Comparison of ENCODE assay signal across 9 cellular contexts in the genomic region with DNA sequence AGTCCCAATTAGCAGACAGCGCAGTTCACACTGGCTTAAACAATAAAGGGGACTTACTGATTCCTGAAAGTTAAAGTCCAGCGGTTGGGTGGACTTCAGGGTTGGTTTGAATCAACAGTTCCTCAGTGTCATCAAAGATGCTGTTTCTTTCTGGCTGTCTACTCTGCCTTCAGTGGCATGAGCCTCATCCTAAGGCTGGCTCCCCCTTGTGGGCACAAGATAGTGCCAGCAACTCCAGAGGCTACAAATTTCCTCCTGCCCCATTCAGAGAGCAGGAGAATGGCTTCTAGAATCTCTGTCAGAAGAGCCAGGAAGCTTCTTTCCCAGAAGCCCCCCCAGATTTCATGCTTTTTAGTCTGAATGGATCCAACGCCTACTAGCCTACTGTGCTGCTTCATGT.
DNase-seq lines count a peak whose midpoint lies in the region; ATAC-seq and TF ChIP-seq lines count a peak whose summit lies in the region.
"Had no signal": no experiment of that assay in that cellular context is flagged by ENCODE, and none has a peak within 500 bp of the region (broad histone marks: within the 10 kb centered on the region; RNA-seq: fewer than 3 reads in every experiment).

No MANE protein-coding gene starts in this region.

- POLR2A ChIA-PET in CD8-positive, alpha-beta memory T cell (lab: Charles Lee), result no interaction called here
- POLR2A ChIA-PET in RWPE1 (lab: Yijun Ruan, JAX; ENCODE audit: low non-redundant PET), result no interaction called here

- H3K4me1 ChIP-seq in CD8-positive, alpha-beta memory T cell (ENCODE audit: insufficient read depth, low read length), result no peaks in the 10 kb centered on the region

- peaks cover 0 to 13% (median 4%) of the 10 kb centered on the region in 3 donors for H3K4me1 Mint-ChIP-seq in CD8-positive, alpha-beta memory T cell
- peaks cover 20% of the 10 kb centered on the region for H3K4me1 Mint-ChIP-seq in activated naive CD8-positive, alpha-beta T cell treated with anti-CD3 and anti-CD28 coated beads for 36 hours

- H3K9me3 ChIP-seq in CD8-positive, alpha-beta memory T cell (ENCODE audit: low read length), result no peaks in the 10 kb centered on the region

- no peaks in the 10 kb centered on the region for H3K36me3 ChIP-seq in CD8-positive, alpha-beta memory T cell (ENCODE audit: insufficient read depth, low read length)

- no peak overlapping the region for H3K4me3 Mint-ChIP-seq in CD8-positive, alpha-beta memory T cell
- no peak overlapping the region for H3K4me3 Mint-ChIP-seq in activated naive CD8-positive, alpha-beta T cell treated with anti-CD3 and anti-CD28 coated beads for 36 hours
- H3K4me3 Mint-ChIP-seq: IgD-negative memory B cell had no signal

- intact Hi-C loops in left cardiac atrium (cut with DNase I), result loop anchor here (5.0 to 10.0 kb wide), 2 partner anchors 121 to 524 kb away; a partner anchor contains a TSS

- ATAC-seq in left cardiac atrium, result peak; percentile 47 to 70
- no peak for ATAC-seq in HG03432 (IDR thresholded peaks at IDR 0.05; ENCODE audit: unreplicated experiment)

- H3K27ac Mint-ChIP-seq in CD8-positive, alpha-beta memory T cell, result no peak overlapping the region
- no peak overlapping the region for H3K27ac Mint-ChIP-seq in activated naive CD8-positive, alpha-beta T cell treated with anti-CD3 and anti-CD28 coated beads for 36 hours
- H3K27ac Mint-ChIP-seq: IgD-negative memory B cell had no signal

- H3K27me3 Mint-ChIP-seq in CD8-positive, alpha-beta memory T cell, result peaks cover 0 to 4% of the 10 kb centered on the region in 2 donors
- H3K27me3 Mint-ChIP-seq in activated naive CD8-positive, alpha-beta T cell treated with anti-CD3 and anti-CD28 coated beads for 36 hours, result no peaks in the 10 kb centered on the region
- H3K27me3 Mint-ChIP-seq: IgD-negative memory B cell had no signal

- H3K9me3 Mint-ChIP-seq in CD8-positive, alpha-beta memory T cell, result no peaks in the 10 kb centered on the region
- H3K9me3 Mint-ChIP-seq in activated naive CD8-positive, alpha-beta T cell treated with anti-CD3 and anti-CD28 coated beads for 36 hours, result peaks cover 2% of the 10 kb centered on the region
- H3K9me3 Mint-ChIP-seq: IgD-negative memory B cell had no signal

- TF ChIP-seq CTCF in RWPE1 (conservative IDR thresholded peaks at IDR 0.05; ENCODE audit: low read depth), result no peak

- DNase-seq in CD8-positive, alpha-beta memory T cell, result peak; percentile 2 to 59 (median 20)
- peak; percentile 35 for DNase-seq in H4 (ENCODE audit: low spot score)
- peak; percentile 17 for DNase-seq in RWPE1 (ENCODE audit: low spot score)
- DNase-seq in activated naive CD8-positive, alpha-beta T cell treated with anti-CD3 and anti-CD28 coated beads for 36 hours, result peak; percentile 20
- DNase-seq in left cardiac atrium, result peak; percentile 57
- DNase-seq in stimulated activated CD4-positive, alpha-beta T cell treated with anti-CD3 and anti-CD28 coated beads, Interleukin-12 subunit alpha, Interleukin-12 subunit beta, amount 100 ng/mL, for 24 hours (ENCODE audit: low read depth in 2 of 2), result peak; percentile 10 to 17
- DNase-seq in D341Med (ENCODE audit: low spot score), result no peak

- no peak overlapping the region for H3K4me3 ChIP-seq in CD8-positive, alpha-beta memory T cell (ENCODE audit: low read length)

- no peaks in the 10 kb centered on the region for H3K27me3 ChIP-seq in CD8-positive, alpha-beta memory T cell (ENCODE audit: insufficient read depth, low read length, poor library complexity, severe bottlenecking)

- H3K36me3 Mint-ChIP-seq in CD8-positive, alpha-beta memory T cell, result no peaks in the 10 kb centered on the region
- H3K36me3 Mint-ChIP-seq in activated naive CD8-positive, alpha-beta T cell treated with anti-CD3 and anti-CD28 coated beads for 36 hours, result no peaks in the 10 kb centered on the region

- no peak overlapping the region for H3K27ac ChIP-seq in CD8-positive, alpha-beta memory T cell (ENCODE audit: low read depth, low read length)
- no peak overlapping the region for H3K27ac ChIP-seq in RWPE1

- CTCF ChIA-PET in CD8-positive, alpha-beta memory T cell (lab: Charles Lee), result interaction anchor here (0.8 to 3.5 kb wide), 6 partner anchors 14 to 129 kb away, joined by 3 to 22 read pairs (median 4); a partner anchor contains a TSS
- CTCF ChIA-PET in RWPE1 (lab: Yijun Ruan, JAX), result interaction anchor here (0.7 kb wide), 3 partner anchors 73 to 508 kb away, joined by 3 to 5 read pairs (median 3); no protein-coding TSS in a partner anchor
